Comparison of ENCODE assay signal across 23 cellular contexts in the genomic region with DNA sequence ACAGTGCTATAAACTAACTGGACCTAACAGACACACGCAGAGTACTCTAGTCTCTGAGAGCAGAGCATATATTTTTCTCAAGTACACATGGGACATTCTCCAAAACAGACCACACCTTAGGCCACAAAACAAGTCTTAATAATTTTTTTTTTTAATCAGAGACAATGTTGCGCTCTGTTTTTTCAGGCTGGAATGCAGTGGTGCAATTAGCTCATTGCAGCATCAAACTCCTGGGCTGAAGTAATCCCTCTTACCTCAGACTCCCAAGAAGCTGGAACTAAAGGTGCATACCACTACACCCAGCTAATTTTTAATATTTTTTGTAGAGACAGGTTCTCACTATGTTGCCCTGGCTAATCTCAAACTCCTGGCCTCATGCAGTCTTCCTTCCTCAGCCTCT.
"Had no signal": no experiment of that assay in that cellular context is flagged by ENCODE, and none has a peak within 500 bp of the region (broad histone marks: within the 10 kb centered on the region; RNA-seq: fewer than 3 reads in every experiment).

No MANE protein-coding gene starts in this region.

- DNase-seq: cortex of kidney; effector memory CD8-positive, alpha-beta T cell; head of caudate nucleus; kidney; mesenchymal stem cell; midbrain; naive thymus-derived CD4-positive, alpha-beta T cell; right lobe of liver; small intestine; stimulated activated CD4-positive, alpha-beta T cell treated with anti-CD3 and anti-CD28 coated beads, Interleukin-15, amount 100 ng/mL, for 24 hours; stimulated activated CD4-positive, alpha-beta T cell treated with anti-CD3 and anti-CD28 coated beads, Interleukin-2, amount 100 ng/mL, for 48 hours; stimulated activated naive B cell treated with anti-CD40 and anti-IgM and Interleukin-4, amounts not matched to agents 10 μg/mL and 1 μg/mL and 100 μg/mL, for 72 hours; upper lobe of left lung; uterus had no signal

- H3K27me3 ChIP-seq: neural progenitor cell, right lobe of liver, tibial nerve, upper lobe of left lung, uterus had no signal

- H3K9me3 ChIP-seq: right lobe of liver, thoracic aorta, tibial nerve, upper lobe of left lung, uterus had no signal

- H3K36me3 ChIP-seq: neural progenitor cell, right lobe of liver, uterus had no signal

- H3K4me3 ChIP-seq: lung, neural progenitor cell, right lobe of liver, thoracic aorta, tibial nerve, upper lobe of left lung, uterus had no signal

- H3K27ac ChIP-seq: neural progenitor cell, parathyroid adenoma, right lobe of liver, thoracic aorta, tibial nerve, upper lobe of left lung, uterus had no signal

- H3K4me1 ChIP-seq: neural progenitor cell, parathyroid adenoma, right lobe of liver, tibial nerve, upper lobe of left lung, uterus had no signal

- H3K79me2 ChIP-seq: parathyroid adenoma had no signal

- H3K27ac Mint-ChIP-seq: effector memory CD8-positive, alpha-beta T cell; nephron; neural progenitor cell; progenitor cell of endocrine pancreas; stimulated activated naive CD8-positive, alpha-beta T cell treated with anti-CD3 and anti-CD28 coated beads, Interleukin-15, Interleukin-2, amounts not matched to agents 100 ng/mL and 50 ng/mL, for 24 hours had no signal

- H3K4me2 ChIP-seq: neural progenitor cell had no signal

- H3K27me3 Mint-ChIP-seq: effector memory CD8-positive, alpha-beta T cell; naive thymus-derived CD4-positive, alpha-beta T cell; progenitor cell of endocrine pancreas; stimulated activated naive B cell treated with anti-CD40 and anti-IgM and Interleukin-4, amounts not matched to agents 10 μg/mL and 1 μg/mL and 100 μg/mL, for 72 hours; stimulated activated naive CD8-positive, alpha-beta T cell treated with anti-CD3 and anti-CD28 coated beads, Interleukin-15, Interleukin-2, amounts not matched to agents 100 ng/mL and 50 ng/mL, for 24 hours had no signal

- H3K4me3 Mint-ChIP-seq: effector memory CD8-positive, alpha-beta T cell; naive thymus-derived CD4-positive, alpha-beta T cell; nephron; neural progenitor cell; stimulated activated naive CD8-positive, alpha-beta T cell treated with anti-CD3 and anti-CD28 coated beads, Interleukin-15, Interleukin-2, amounts not matched to agents 100 ng/mL and 50 ng/mL, for 24 hours had no signal

- H3K4me1 Mint-ChIP-seq: nephron; neural progenitor cell; stimulated activated naive B cell treated with anti-CD40 and anti-IgM and Interleukin-4, amounts not matched to agents 10 μg/mL and 1 μg/mL and 100 μg/mL, for 72 hours had no signal

- ATAC-seq: effector memory CD8-positive, alpha-beta T cell; left lobe of liver; naive thymus-derived CD4-positive, alpha-beta T cell; right lobe of liver had no signal

- H3K9me3 Mint-ChIP-seq: effector memory CD8-positive, alpha-beta T cell; nephron had no signal

- H3K9ac ChIP-seq: neural progenitor cell, parathyroid adenoma had no signal

- H2AFZ ChIP-seq: neural progenitor cell, parathyroid adenoma had no signal
